Comparison of ENCODE assay signal across 3 cellular contexts in genomic region chr17:40414312-40414711, GRCh38. TPM values are rescaled to one million over a fixed set of nuclear protein-coding genes. Genes with fewer than 3 reads are reported as not detected.
"Had no signal": no experiment of that assay in that cellular context is flagged by ENCODE, and none has a peak within 500 bp of the region (broad histone marks: within the 10 kb centered on the region; RNA-seq: fewer than 3 reads in every experiment).

No MANE protein-coding gene starts in this region.

RNA-seq across cellular contexts. Expression of gene TOP2A, which starts 3.4 kb away (rescaled TPM):
- polyA plus RNA-seq: naive thymus-derived CD4-positive, alpha-beta T cell had no signal

RNA-seq across cellular contexts. Expression of gene GJD3, which starts 49.8 kb away (rescaled TPM):
- total RNA-seq: foreskin keratinocyte, urinary bladder had no signal
- polyA plus RNA-seq: foreskin keratinocyte; naive thymus-derived CD4-positive, alpha-beta T cell had no signal
